ENCODE assay signal across 3 cellular contexts in the genomic region with DNA sequence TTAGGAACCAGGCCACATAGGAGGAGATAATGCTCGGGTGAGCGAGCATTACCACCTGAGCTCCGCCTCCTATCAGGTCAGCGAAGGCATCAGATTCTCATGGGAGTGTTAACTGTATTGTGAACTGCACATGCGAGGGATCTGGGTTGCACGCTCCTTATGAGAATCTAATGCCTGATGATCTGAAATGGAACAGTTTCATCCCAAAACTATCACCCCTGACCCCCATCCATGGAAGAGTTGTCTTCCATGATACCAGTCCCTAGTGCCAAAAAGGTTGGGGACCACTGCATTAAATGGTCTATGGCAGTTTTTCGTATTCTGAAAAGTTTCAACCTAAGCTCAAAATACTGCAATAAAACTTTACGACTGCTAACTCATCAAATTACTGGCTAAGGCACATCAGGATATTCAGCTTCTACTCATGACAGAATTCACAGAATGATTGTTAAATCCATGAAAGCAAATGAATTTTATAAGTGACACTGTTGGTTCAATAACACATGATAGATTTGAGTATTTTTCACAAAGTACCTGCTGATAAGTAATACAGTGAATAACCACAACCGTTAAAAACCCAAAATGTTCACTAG.
A peak's percentile ranks its signal among the peaks of the same experiment; 100 is the strongest.
TF ChIP-seq lines count a peak whose summit lies in the region.

No MANE protein-coding gene starts in this region.

TF ChIP-seq in A549, 52 proteins besides CTCF, POLR2A, EP300 and RAD21:
- TF ChIP-seq MAFK (IDR thresholded peaks at IDR 0.05; ENCODE audit: partially characterized antibody) (peak; percentile 2), HOXB13 (CRISPR knock-in tag; IDR thresholded peaks at IDR 0.05; ENCODE audit: low read depth) (no peak)

TF ChIP-seq in HEK293, 187 proteins besides CTCF, POLR2A, EP300 and RAD21:
- TF ChIP-seq ZNF174 (tag by site-specific recombination; IDR thresholded peaks at IDR 0.05) (no peak), YY1 (tag by site-specific recombination; IDR thresholded peaks at IDR 0.05) (no peak), PRDM4 (tag by site-specific recombination; IDR thresholded peaks at IDR 0.05) (peak; percentile 20; the same call in 1 of the 2 replicates), ZSCAN30 (tag by site-specific recombination; IDR thresholded peaks at IDR 0.05) (peak; percentile 34; the same call in 1 of the 2 replicates), ZNF670 (tag by site-specific recombination; IDR thresholded peaks at IDR 0.05; ENCODE audit: low read depth) (no peak), SETDB1 (IDR thresholded peaks at IDR 0.05; ENCODE audit: insufficient read length, low read length) (peak; percentile 87), ZNF610 (tag by site-specific recombination; IDR thresholded peaks at IDR 0.05; ENCODE audit: borderline replicate concordance) (peak; percentile 89; the same call in 1 of the 2 replicates), MZF1 (tag by site-specific recombination; IDR thresholded peaks at IDR 0.05; ENCODE audit: borderline replicate concordance) (peak; percentile 81; the same call in 1 of the 2 replicates), TRIM28 (IDR thresholded peaks at IDR 0.05; ENCODE audit: borderline replicate concordance, low read length) (peak; percentile 97), PRDM6 (tag by site-specific recombination; IDR thresholded peaks at IDR 0.05) (peak; percentile 64)
TF ChIP-seq in HEK293: peak in this region for 7.

TF ChIP-seq in K562, 482 proteins besides CTCF, POLR2A, EP300 and RAD21:
- TF ChIP-seq ZNF316 (IDR thresholded peaks at IDR 0.05) (peak; percentile 69), MAFG (tag; conservative IDR thresholded peaks at IDR 0.05) (0 out of 2 replicates have a peak, but pooled peaks have one; percentile 21), C11orf30 (IDR thresholded peaks at IDR 0.05; ENCODE audit: low read depth) (peak; percentile 45; the same call in 1 of the 2 replicates), DPF2 (IDR thresholded peaks at IDR 0.05) (no peak)
- TF ChIP-seq, protein P1, sequence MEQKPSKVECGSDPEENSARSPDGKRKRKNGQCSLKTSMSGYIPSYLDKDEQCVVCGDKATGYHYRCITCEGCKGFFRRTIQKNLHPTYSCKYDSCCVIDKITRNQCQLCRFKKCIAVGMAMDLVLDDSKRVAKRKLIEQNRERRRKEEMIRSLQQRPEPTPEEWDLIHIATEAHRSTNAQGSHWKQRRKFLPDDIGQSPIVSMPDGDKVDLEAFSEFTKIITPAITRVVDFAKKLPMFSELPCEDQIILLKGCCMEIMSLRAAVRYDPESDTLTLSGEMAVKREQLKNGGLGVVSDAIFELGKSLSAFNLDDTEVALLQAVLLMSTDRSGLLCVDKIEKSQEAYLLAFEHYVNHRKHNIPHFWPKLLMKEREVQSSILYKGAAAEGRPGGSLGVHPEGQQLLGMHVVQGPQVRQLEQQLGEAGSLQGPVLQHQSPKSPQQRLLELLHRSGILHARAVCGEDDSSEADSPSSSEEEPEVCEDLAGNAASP (IDR thresholded peaks at IDR 0.05), result no peak
TF ChIP-seq in K562: peak in this region for 3.
